In the genomic region with DNA sequence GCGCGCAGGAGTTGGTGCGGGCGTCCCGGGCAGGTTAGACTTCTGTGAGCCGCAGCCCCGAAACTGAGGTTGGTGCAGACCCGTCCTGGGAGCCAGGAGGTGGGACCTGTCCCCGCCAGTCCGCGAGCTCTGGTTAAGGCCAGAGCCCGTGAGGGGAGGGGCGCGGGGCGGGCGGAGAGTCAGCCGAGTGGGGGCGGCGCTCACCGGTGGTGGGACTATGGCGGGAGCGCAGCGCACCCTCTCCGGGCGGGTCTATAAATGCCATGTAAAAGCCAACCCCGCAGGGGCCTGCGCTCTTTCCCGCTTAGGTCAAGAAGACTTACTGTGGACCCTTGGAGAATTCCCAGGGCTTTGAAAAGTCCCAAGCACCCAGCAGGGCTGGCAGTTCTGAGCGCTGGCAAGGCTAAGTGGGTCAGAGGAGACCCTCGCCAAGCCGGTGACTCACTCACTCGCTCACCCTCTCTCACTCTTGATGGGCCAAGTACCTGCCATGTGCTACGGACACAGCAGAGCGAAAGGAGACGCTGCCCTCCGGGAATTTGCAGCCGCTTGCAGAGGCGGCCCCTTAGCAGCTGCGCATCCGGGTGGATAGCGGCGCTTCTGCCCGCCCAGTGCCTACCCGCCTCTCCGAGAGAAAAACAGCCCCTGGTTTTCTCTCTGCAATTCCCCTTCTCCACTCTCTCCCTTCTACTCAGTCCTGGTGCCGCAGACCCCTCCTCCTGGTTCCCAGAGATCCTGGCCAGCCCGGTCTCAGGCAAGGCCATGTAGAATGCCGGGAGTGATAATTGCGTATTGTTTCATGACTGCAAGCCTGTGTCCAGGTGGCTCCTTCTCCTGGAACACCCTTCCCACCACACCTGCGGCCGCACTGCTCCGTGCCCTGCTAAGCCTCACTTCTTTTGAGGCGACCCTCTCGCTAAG, we compare ENCODE assay signal across 9 cellular contexts.
A peak's percentile ranks its signal among the peaks of the same experiment; 100 is the strongest.
DNase-seq lines count a peak whose midpoint lies in the region; ATAC-seq, FAIRE-seq and TF ChIP-seq lines count a peak whose summit lies in the region.
"Had no signal": no experiment of that assay in that cellular context is flagged by ENCODE, and none has a peak within 500 bp of the region (broad histone marks: within the 10 kb centered on the region; RNA-seq: fewer than 3 reads in every experiment).

A gene (minus strand): TSS at position 110 of the 921 bp plus-strand sequence. CDS start 19,607 bp downstream, outside the sequence.

- no peaks in the 10 kb centered on the region for H3K36me3 Mint-ChIP-seq in nephron (ENCODE audit: low read depth)

- H3K9me3 Mint-ChIP-seq in nephron = no peaks in the 10 kb centered on the region
- H3K9me3 Mint-ChIP-seq: central memory CD8-positive, alpha-beta T cell had no signal

- no peak for ATAC-seq in GM18517 (IDR thresholded peaks at IDR 0.05; ENCODE audit: unreplicated experiment)

- FAIRE-seq in RCC 7860 (lab: Jason Lieb, UNC) = no peak

- H3K4me3 Mint-ChIP-seq in nephron = peak within 1 kb of the TSS; percentile 78 to 86 (median 85)
- H3K4me3 Mint-ChIP-seq: central memory CD8-positive, alpha-beta T cell had no signal

- H3K27me3 Mint-ChIP-seq in nephron (ENCODE audit: low read depth) = peaks cover 63% of the 10 kb centered on the region

- DNase-seq in DMS53 treated with DMSO at 0.1 percent for 48 hours (lab: John Stamatoyannopoulos, UW; ENCODE audit: unreplicated experiment) (peak; percentile 62), NCI-H526 (lab: John Stamatoyannopoulos, UW) (peak; percentile 70 to 82), fibroblast of the conjunctiva (ENCODE audit: low read depth) (peak; percentile 22), D341Med (ENCODE audit: low spot score) (no peak), RCC 7860 (ENCODE audit: low spot score) (no peak), NCI-H1436 treated with DMSO at 0.1 percent for 48 hours (lab: John Stamatoyannopoulos, UW) (no peak)

- peaks cover 18% of the 10 kb centered on the region for H3K4me1 Mint-ChIP-seq in nephron
- H3K4me1 Mint-ChIP-seq: central memory CD8-positive, alpha-beta T cell had no signal

- peak within 1 kb of the TSS in 1 of 3 experiments; percentile 68 for H3K27ac Mint-ChIP-seq in nephron

- TF ChIP-seq CTCF in nephron (IDR thresholded peaks at IDR 0.05; ENCODE audit: unreplicated experiment in 3 of 3) = no peak

Comparison
In these comparisons a context has a peak if more than half of its experiments do, and no peak if none do; other contexts are left out.
1. DNase-seq: peak in DMS53 treated with DMSO at 0.1 percent for 48 hours (single experiment), NCI-H526 (2 of 2) and fibroblast of the conjunctiva (single experiment); none in D341Med (single experiment), RCC 7860 (single experiment) and NCI-H1436 treated with DMSO at 0.1 percent for 48 hours (single experiment).